In the genomic region with DNA sequence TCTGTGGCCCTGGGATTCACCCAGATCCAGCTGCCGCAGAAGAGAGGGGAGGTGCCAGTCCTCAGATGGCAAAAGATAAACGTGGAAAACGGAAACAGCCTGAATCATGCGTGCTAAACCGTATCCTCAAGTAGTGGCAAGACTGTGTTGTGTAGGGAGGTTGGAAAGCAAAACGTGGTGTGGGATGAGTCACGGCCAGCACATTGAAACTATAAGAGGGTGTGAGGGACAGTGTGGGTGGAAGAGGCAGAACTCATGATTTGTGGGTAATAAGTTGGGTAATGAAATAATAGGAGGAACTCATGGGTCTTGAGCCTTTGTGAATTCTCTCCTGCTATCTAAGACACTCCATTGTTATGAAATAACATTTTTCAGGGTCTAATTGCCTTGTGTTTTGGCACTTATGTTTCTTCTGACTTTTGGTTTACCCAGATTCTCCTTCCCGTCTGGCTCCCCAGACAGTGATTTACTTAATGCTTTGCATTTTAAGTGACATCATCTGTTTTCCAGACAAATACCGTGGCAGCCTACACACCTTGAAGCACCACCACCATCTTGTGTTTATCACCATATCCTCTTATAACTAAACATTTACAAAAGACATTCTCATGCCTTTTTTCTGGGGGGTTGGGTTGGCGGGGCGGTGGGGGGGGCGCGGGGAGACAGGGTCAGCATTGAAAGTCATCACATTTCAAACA, we compare ENCODE assay signal across 1 cellular context.
TF ChIP-seq lines count a peak whose summit lies in the region.

No MANE protein-coding gene starts in this region.

TF ChIP-seq in GM23338, 12 proteins besides CTCF, POLR2A, EP300 and RAD21 (continued from another document):
- TF ChIP-seq, protein P1, sequence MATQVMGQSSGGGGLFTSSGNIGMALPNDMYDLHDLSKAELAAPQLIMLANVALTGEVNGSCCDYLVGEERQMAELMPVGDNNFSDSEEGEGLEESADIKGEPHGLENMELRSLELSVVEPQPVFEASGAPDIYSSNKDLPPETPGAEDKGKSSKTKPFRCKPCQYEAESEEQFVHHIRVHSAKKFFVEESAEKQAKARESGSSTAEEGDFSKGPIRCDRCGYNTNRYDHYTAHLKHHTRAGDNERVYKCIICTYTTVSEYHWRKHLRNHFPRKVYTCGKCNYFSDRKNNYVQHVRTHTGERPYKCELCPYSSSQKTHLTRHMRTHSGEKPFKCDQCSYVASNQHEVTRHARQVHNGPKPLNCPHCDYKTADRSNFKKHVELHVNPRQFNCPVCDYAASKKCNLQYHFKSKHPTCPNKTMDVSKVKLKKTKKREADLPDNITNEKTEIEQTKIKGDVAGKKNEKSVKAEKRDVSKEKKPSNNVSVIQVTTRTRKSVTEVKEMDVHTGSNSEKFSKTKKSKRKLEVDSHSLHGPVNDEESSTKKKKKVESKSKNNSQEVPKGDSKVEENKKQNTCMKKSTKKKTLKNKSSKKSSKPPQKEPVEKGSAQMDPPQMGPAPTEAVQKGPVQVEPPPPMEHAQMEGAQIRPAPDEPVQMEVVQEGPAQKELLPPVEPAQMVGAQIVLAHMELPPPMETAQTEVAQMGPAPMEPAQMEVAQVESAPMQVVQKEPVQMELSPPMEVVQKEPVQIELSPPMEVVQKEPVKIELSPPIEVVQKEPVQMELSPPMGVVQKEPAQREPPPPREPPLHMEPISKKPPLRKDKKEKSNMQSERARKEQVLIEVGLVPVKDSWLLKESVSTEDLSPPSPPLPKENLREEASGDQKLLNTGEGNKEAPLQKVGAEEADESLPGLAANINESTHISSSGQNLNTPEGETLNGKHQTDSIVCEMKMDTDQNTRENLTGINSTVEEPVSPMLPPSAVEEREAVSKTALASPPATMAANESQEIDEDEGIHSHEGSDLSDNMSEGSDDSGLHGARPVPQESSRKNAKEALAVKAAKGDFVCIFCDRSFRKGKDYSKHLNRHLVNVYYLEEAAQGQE (IDR thresholded peaks at IDR 0.05; ENCODE audit: unreplicated experiment) = no peak
- TF ChIP-seq, protein P2, sequence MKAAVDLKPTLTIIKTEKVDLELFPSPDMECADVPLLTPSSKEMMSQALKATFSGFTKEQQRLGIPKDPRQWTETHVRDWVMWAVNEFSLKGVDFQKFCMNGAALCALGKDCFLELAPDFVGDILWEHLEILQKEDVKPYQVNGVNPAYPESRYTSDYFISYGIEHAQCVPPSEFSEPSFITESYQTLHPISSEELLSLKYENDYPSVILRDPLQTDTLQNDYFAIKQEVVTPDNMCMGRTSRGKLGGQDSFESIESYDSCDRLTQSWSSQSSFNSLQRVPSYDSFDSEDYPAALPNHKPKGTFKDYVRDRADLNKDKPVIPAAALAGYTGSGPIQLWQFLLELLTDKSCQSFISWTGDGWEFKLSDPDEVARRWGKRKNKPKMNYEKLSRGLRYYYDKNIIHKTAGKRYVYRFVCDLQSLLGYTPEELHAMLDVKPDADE (IDR thresholded peaks at IDR 0.05) = no peak
- TF ChIP-seq JUNB (IDR thresholded peaks at IDR 0.05; ENCODE audit: unreplicated experiment) = no peak
